In the genomic region with DNA sequence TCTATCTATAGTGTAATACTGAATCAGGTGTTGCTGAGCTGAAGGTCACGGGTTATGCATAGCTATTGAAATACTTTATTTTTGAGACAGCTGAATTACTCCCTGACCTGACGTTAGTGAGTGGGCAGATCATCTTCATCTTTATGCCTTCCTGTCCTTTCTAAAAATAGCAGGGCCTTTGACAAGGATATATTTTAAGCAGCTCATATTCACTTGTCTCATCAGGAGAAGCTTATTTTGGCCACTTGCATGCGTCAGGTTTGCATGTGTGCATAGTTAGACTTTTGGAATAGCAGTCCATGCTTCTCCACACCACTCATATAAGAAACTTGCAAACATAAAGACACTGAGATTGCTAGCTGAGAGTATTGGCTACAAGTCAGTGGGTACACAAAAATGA, we compare ENCODE assay signal across 26 cellular contexts.
"Had no signal": no experiment of that assay in that cellular context is flagged by ENCODE, and none has a peak within 500 bp of the region (broad histone marks: within the 10 kb centered on the region; RNA-seq: fewer than 3 reads in every experiment).

No MANE protein-coding gene starts in this region.

- DNase-seq: activated CD4-positive, alpha-beta memory T cell treated with anti-CD3 and anti-CD28 coated beads, Interleukin-2, amount 10 ng/mL, durations not matched to agents 7 days and 5 days; activated CD4-positive, alpha-beta T cell treated with anti-CD3 and anti-CD28 coated beads, Interleukin-2, amount 10 ng/mL, durations not matched to agents 7 days and 5 days; activated CD4-positive, CD25-positive, alpha-beta regulatory T cell treated with anti-CD3 and anti-CD28 coated beads, Interleukin-2, amount 50 U/mL, for 72 hours; activated CD8-positive, alpha-beta memory T cell treated with anti-CD3 and anti-CD28 coated beads, Interleukin-2, amount 50 U/mL, for 48 hours; activated gamma-delta T cell; activated naive CD4-positive, alpha-beta T cell treated with anti-CD3 and anti-CD28 coated beads, Interleukin-2, amount 10 ng/mL, durations not matched to agents 7 days and 5 days; activated T-cell treated with anti-CD3 and anti-CD28 coated beads, Interleukin-2, amount 50 U/mL, for 24 hours; amniotic stem cell; brain microvascular endothelial cell; central memory CD4-positive, alpha-beta T cell; endodermal cell; foreskin keratinocyte; naive thymus-derived CD8-positive, alpha-beta T cell; occipital lobe; right lobe of liver; small intestine; stimulated activated CD4-positive, alpha-beta T cell treated with anti-CD3 and anti-CD28 coated beads, Interleukin-4, amount 100 ng/mL, for 24 hours; stimulated activated CD8-positive, alpha-beta memory T cell treated with anti-CD3 and anti-CD28 coated beads, Interleukin-4, amount 100 ng/mL, for 48 hours; stimulated activated naive CD8-positive, alpha-beta T cell treated with anti-CD3 and anti-CD28 coated beads, Interleukin-15, amount 100 ng/mL, for 72 hours; substantia nigra; T-helper 2 cell; upper lobe of left lung had no signal

- H3K27ac ChIP-seq: brain microvascular endothelial cell, foreskin keratinocyte, neural progenitor cell, right lobe of liver, upper lobe of left lung, vagina had no signal

- ATAC-seq: esophagus mucosa; foreskin keratinocyte; naive thymus-derived CD8-positive, alpha-beta T cell; right lobe of liver; stimulated activated memory B cell treated with anti-CD40 and anti-IgM and Interleukin-4, amounts not matched to agents 10 μg/mL and 1 μg/mL and 100 μg/mL, for 72 hours; stimulated activated naive CD8-positive, alpha-beta T cell treated with anti-CD3 and anti-CD28 coated beads, Interleukin-15, amount 100 ng/mL, for 72 hours had no signal

- H3K9ac ChIP-seq: neural progenitor cell had no signal

- H3K27me3 ChIP-seq: brain microvascular endothelial cell, foreskin keratinocyte, neural progenitor cell, right lobe of liver, upper lobe of left lung, vagina had no signal

- H3K4me1 ChIP-seq: neural progenitor cell, right lobe of liver, upper lobe of left lung, vagina had no signal

- H3K36me3 ChIP-seq: brain microvascular endothelial cell, neural progenitor cell, right lobe of liver, upper lobe of left lung, vagina had no signal

- H3K9me3 ChIP-seq: right lobe of liver, upper lobe of left lung, vagina had no signal

- H3K4me3 ChIP-seq: neural progenitor cell, right lobe of liver, upper lobe of left lung, vagina had no signal
